In the genomic region with DNA sequence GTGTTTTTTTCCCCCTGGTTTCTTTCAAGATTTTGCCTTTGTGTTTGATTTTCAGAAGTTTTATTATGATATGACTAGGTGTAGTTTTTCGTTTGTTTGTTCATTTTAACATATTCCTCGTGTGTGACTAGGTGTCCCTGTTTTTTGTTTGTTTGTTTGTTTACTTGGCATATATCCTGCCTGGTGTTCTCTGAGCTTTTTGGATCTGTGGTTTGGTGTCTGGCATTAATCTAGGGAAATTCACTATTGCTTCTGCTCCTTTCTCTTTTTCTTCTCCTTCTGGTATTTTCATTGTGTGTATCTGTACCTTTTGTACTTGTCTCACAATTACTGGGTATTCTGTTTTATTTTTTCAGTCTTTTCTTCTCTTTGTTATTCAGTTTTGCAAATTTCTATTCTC, we compare ENCODE assay signal across 1 cellular context.
TF ChIP-seq lines count a peak whose summit lies in the region.

No MANE protein-coding gene starts in this region.

TF ChIP-seq in SK-N-SH, 30 proteins besides CTCF, POLR2A, EP300 and RAD21 (continued from another document):
- TF ChIP-seq, protein P1, sequence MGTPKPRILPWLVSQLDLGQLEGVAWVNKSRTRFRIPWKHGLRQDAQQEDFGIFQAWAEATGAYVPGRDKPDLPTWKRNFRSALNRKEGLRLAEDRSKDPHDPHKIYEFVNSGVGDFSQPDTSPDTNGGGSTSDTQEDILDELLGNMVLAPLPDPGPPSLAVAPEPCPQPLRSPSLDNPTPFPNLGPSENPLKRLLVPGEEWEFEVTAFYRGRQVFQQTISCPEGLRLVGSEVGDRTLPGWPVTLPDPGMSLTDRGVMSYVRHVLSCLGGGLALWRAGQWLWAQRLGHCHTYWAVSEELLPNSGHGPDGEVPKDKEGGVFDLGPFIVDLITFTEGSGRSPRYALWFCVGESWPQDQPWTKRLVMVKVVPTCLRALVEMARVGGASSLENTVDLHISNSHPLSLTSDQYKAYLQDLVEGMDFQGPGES (IDR thresholded peaks at IDR 0.05; ENCODE audit: low read depth, low read length): no peak
- no peak for TF ChIP-seq POLR2AphosphoS5 (IDR thresholded peaks at IDR 0.05; ENCODE audit: low read depth, low read length)
- no peak for TF ChIP-seq TEAD4 (IDR thresholded peaks at IDR 0.05; ENCODE audit: borderline replicate concordance, insufficient read depth)
- TF ChIP-seq, protein P2, sequence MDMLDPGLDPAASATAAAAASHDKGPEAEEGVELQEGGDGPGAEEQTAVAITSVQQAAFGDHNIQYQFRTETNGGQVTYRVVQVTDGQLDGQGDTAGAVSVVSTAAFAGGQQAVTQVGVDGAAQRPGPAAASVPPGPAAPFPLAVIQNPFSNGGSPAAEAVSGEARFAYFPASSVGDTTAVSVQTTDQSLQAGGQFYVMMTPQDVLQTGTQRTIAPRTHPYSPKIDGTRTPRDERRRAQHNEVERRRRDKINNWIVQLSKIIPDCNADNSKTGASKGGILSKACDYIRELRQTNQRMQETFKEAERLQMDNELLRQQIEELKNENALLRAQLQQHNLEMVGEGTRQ (IDR thresholded peaks at IDR 0.05; ENCODE audit: borderline replicate concordance, low read depth, low read length): no peak
- TF ChIP-seq, protein P3, sequence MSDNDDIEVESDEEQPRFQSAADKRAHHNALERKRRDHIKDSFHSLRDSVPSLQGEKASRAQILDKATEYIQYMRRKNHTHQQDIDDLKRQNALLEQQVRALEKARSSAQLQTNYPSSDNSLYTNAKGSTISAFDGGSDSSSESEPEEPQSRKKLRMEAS (IDR thresholded peaks at IDR 0.05; ENCODE audit: low read depth): no peak
- TF ChIP-seq EZH2phosphoT487 (IDR thresholded peaks at IDR 0.05; ENCODE audit: borderline replicate concordance, low read depth): no peak
- no peak for TF ChIP-seq YY1 (IDR thresholded peaks at IDR 0.05; ENCODE audit: low read depth)
- no peak for TF ChIP-seq FOXM1 (IDR thresholded peaks at IDR 0.05; ENCODE audit: low read depth)
- no peak for TF ChIP-seq NRF1 (IDR thresholded peaks at IDR 0.05; ENCODE audit: low read depth, low read length)
- TF ChIP-seq MXI1 (IDR thresholded peaks at IDR 0.05; ENCODE audit: low read depth, low read length): no peak
